ENCODE assay signal across 21 cellular contexts in the genomic region with DNA sequence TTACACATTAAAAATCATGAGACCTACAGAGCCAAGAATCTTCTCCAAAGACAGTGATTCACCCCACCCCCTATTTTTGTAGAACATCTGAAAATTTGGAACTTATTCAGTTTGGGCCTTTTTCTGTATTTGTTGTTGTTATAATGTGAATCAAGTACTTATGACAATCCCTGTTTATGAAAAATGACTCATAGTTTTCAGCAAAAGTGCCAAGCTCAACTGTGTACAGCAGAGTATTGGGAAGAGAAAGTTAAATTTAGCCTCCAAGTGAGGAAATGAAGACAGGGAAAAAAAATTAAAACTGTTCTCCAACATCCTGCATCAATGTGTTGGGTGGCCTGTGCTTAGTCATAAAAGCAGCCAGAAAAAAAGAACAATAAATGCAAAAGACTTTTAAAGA. TPM values are rescaled to one million over a fixed set of nuclear protein-coding genes. Genes with fewer than 3 reads are reported as not detected.
DNase-seq lines count a peak whose midpoint lies in the region; ATAC-seq, FAIRE-seq and TF ChIP-seq lines count a peak whose summit lies in the region.
"Had no signal": no experiment of that assay in that cellular context is flagged by ENCODE, and none has a peak within 500 bp of the region (broad histone marks: within the 10 kb centered on the region; RNA-seq: fewer than 3 reads in every experiment).

No MANE protein-coding gene starts in this region.

- no peaks in the 10 kb centered on the region for H3K9me3 Mint-ChIP-seq in astrocyte (ENCODE audit: unreplicated experiment)

- no peaks in the 10 kb centered on the region for H4K20me1 ChIP-seq in astrocyte (ENCODE audit: insufficient read depth, low read length)
- H4K20me1 ChIP-seq: BLaER1 treated with 17β-estradiol and CSF1 and Interleukin-3, amounts not matched to agents 10 nM and 100 nM had no signal

- no peaks in the 10 kb centered on the region for H3K27me3 Mint-ChIP-seq in astrocyte (ENCODE audit: low read depth, unreplicated experiment)

- H3K9me3 ChIP-seq in astrocyte (ENCODE audit: insufficient read depth, low read depth, low read length): no peaks in the 10 kb centered on the region
- H3K9me3 ChIP-seq: BLaER1 treated with 17β-estradiol and CSF1 and Interleukin-3, amounts not matched to agents 10 nM and 100 nM; SJCRH30 had no signal

- H3K4me3 Mint-ChIP-seq in astrocyte (ENCODE audit: unreplicated experiment): no peak overlapping the region

- H3K27me3 ChIP-seq in astrocyte (ENCODE audit: insufficient read depth, low read length) (no peaks in the 10 kb centered on the region), foreskin keratinocyte (no peaks in the 10 kb centered on the region)
- H3K27me3 ChIP-seq: BLaER1 treated with 17β-estradiol and CSF1 and Interleukin-3, amounts not matched to agents 10 nM and 100 nM; SJCRH30 had no signal

- H3K27ac ChIP-seq in astrocyte (ENCODE audit: low read depth, low read length): no peak overlapping the region
- no peak overlapping the region for H3K27ac ChIP-seq in foreskin keratinocyte
- H3K27ac ChIP-seq: BLaER1 treated with 17β-estradiol and CSF1 and Interleukin-3, amounts not matched to agents 10 nM and 100 nM; RWPE1; SJCRH30 had no signal

- peak; percentile 23 for ATAC-seq in foreskin keratinocyte
- ATAC-seq in HG03457 (IDR thresholded peaks at IDR 0.05; ENCODE audit: unreplicated experiment): no peak
- ATAC-seq in HG02884 (IDR thresholded peaks at IDR 0.05; ENCODE audit: unreplicated experiment): no peak
- ATAC-seq: GM12878 had no signal

- H3K4me3 ChIP-seq in astrocyte (ENCODE audit: insufficient read depth, low read depth, low read length): no peak overlapping the region
- H3K4me3 ChIP-seq: BLaER1 treated with 17β-estradiol and CSF1 and Interleukin-3, amounts not matched to agents 10 nM and 100 nM; GM12878; SJCRH30 had no signal

- no peak overlapping the region for H3K27ac Mint-ChIP-seq in astrocyte (ENCODE audit: unreplicated experiment)

- H3K4me1 ChIP-seq in astrocyte (ENCODE audit: insufficient read depth, low read length) (no peaks in the 10 kb centered on the region), foreskin keratinocyte (no peaks in the 10 kb centered on the region)
- H3K4me1 ChIP-seq: SJCRH30 had no signal

- DNase-seq in GM04504 (ENCODE audit: low read depth) (peak; percentile 15), astrocyte (ENCODE audit: low read depth) (peak; percentile 10), foreskin keratinocyte (peak in 1 of 2 donors; percentile 7), superior temporal gyrus (ENCODE audit: extremely low spot score) (peak; percentile 68), RPMI8226 (no peak)
- DNase-seq: DMS 273 treated with DMSO at 0.1 percent for 48 hours, EL, Karpas-422, MV-4-11, NCI-H1417 treated with DMSO at 0.1 percent for 48 hours, NCI-H2081 treated with DMSO at 0.1 percent for 48 hours, NCI-H226, NCI-H526 treated with DMSO at 0.1 percent for 48 hours, SJCRH30 had no signal

- no peak overlapping the region for H3K9ac ChIP-seq in astrocyte (ENCODE audit: low read length)
- H3K9ac ChIP-seq: BLaER1 treated with 17β-estradiol and CSF1 and Interleukin-3, amounts not matched to agents 10 nM and 100 nM had no signal

- no peaks in the 10 kb centered on the region for H3K36me3 Mint-ChIP-seq in astrocyte (ENCODE audit: low read depth, unreplicated experiment)

- FAIRE-seq in astrocyte (lab: Jason Lieb, UNC): no peak
- FAIRE-seq: GM12878, GM18507 had no signal

- no peak overlapping the region for H3K4me2 ChIP-seq in astrocyte (ENCODE audit: low read length)

- no peak for TF ChIP-seq CTCF in astrocyte (IDR thresholded peaks at IDR 0.05; ENCODE audit: insufficient read depth, low read depth, low read length)
- no peak for TF ChIP-seq CTCF in foreskin keratinocyte (conservative IDR thresholded peaks at IDR 0.05)

- no peaks in the 10 kb centered on the region for H3K36me3 ChIP-seq in astrocyte (ENCODE audit: insufficient read depth, low read length)
- H3K36me3 ChIP-seq: BLaER1 treated with 17β-estradiol and CSF1 and Interleukin-3, amounts not matched to agents 10 nM and 100 nM; SJCRH30 had no signal

- no peak overlapping the region for H2AFZ ChIP-seq in astrocyte (ENCODE audit: low read depth, low read length)

- H3K4me1 Mint-ChIP-seq in astrocyte (ENCODE audit: low read depth, unreplicated experiment): peaks cover 9% of the 10 kb centered on the region

- H3K79me2 ChIP-seq in astrocyte (ENCODE audit: insufficient read depth, low read length): no peaks in the 10 kb centered on the region

RNA-seq across cellular contexts. Expression of a gene that starts 46.2 kb away (rescaled TPM):
- total RNA-seq in astrocyte (17.6 and 28.3 TPM in 2 replicates), foreskin keratinocyte (8.0 and 9.5 TPM in 2 replicates)
- 4.9 and 5.1 TPM in 2 replicates for polyA plus RNA-seq in foreskin keratinocyte
- total RNA-seq: GM12878, OCI-LY7, SJCRH30 had no signal
